Comparison of ENCODE assay signal across 14 cellular contexts in the genomic region with DNA sequence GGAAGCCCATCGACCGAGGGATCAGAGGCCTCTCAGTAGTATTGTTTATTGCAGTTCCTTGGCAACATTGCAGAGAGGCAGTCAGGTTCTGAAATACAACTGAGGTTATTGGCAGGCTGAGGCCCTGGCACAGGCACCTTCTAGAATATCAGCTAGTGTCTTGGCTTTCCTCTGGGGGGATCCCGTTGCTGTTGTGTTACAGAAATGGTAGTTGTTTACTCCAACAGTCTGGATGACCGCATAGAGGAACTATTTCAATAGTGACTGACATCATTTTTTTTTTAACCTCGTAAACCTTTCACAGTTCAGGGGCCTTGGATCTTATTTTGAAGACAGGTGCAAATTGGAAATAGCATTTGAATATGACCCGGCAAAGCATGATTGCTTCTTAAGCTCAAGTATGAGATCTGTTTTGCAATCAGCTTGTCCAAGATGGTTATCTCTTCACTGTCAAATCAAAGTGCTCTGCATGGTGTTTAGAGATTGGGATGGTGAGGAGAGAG.
DNase-seq lines count a peak whose midpoint lies in the region; ATAC-seq and TF ChIP-seq lines count a peak whose summit lies in the region.
"Had no signal": no experiment of that assay in that cellular context is flagged by ENCODE, and none has a peak within 500 bp of the region (broad histone marks: within the 10 kb centered on the region; RNA-seq: fewer than 3 reads in every experiment).

No MANE protein-coding gene starts in this region.

- no peaks in the 10 kb centered on the region for H3K27me3 Mint-ChIP-seq in activated T-helper 1 cell treated with anti-CD3 and anti-CD28 coated beads, Interleukin-12 subunit alpha, Interleukin-12 subunit beta, Interleukin-2, Interleukin-4 antibody, amounts not matched to agents 30 ng/mL and 10 ng/mL and 1 ng/mL, durations not matched to agents 14 hours and 24 hours and 36 hours (ENCODE audit: insufficient read depth)
- H3K27me3 Mint-ChIP-seq: B cell had no signal

- no peak for TF ChIP-seq CTCF in WERI-Rb-1 (IDR thresholded peaks at IDR 0.05; ENCODE audit: low read depth, low read length)
- no peak for TF ChIP-seq CTCF in parathyroid adenoma (IDR thresholded peaks at IDR 0.05)

- H3K36me3 ChIP-seq in WERI-Rb-1: peaks cover 44% of the 10 kb centered on the region
- H3K36me3 ChIP-seq in parathyroid adenoma (ENCODE audit: control insufficient read depth, insufficient read depth, low read length): no peaks in the 10 kb centered on the region

- H3K4me1 Mint-ChIP-seq in activated T-helper 1 cell treated with anti-CD3 and anti-CD28 coated beads, Interleukin-12 subunit alpha, Interleukin-12 subunit beta, Interleukin-2, Interleukin-4 antibody, amounts not matched to agents 30 ng/mL and 10 ng/mL and 1 ng/mL, durations not matched to agents 14 hours and 24 hours and 36 hours (ENCODE audit: low read depth): peaks cover 3% of the 10 kb centered on the region
- H3K4me1 Mint-ChIP-seq: B cell had no signal

- intact Hi-C loops in left cardiac atrium (cut with DNase I): no loop called here
- intact Hi-C loops in activated T-helper 1 cell treated with anti-CD3 and anti-CD28 coated beads, Interleukin-12 subunit alpha, Interleukin-12 subunit beta, Interleukin-2, Interleukin-4 antibody, amounts not matched to agents 30 ng/mL and 10 ng/mL and 1 ng/mL, durations not matched to agents 14 hours and 24 hours and 36 hours (cut with micrococcal nuclease): no loop called here

- DNase-seq in Ammon's horn (ENCODE audit: low spot score) (peak; percentile 66), WERI-Rb-1 (no peak), left cardiac atrium (peak; percentile 43), ureter (ENCODE audit: low spot score) (no peak), NCI-H446 (lab: John Stamatoyannopoulos, UW) (no peak)
- DNase-seq in activated T-helper 1 cell treated with anti-CD3 and anti-CD28 coated beads, Interleukin-12 subunit alpha, Interleukin-12 subunit beta, Interleukin-2, Interleukin-4 antibody, amounts not matched to agents 30 ng/mL and 10 ng/mL and 1 ng/mL, durations not matched to agents 14 hours and 24 hours and 36 hours (ENCODE audit: low spot score): no peak
- DNase-seq: activated CD4-positive, alpha-beta T cell treated with anti-CD3 and anti-CD28 coated beads, Interleukin-2, amount 50 U/mL, for 1 hour; NCI-H2107; SHP77 treated with DMSO at 0.1 percent for 48 hours; upper lobe of right lung had no signal

- H3K36me3 Mint-ChIP-seq in activated T-helper 1 cell treated with anti-CD3 and anti-CD28 coated beads, Interleukin-12 subunit alpha, Interleukin-12 subunit beta, Interleukin-2, Interleukin-4 antibody, amounts not matched to agents 30 ng/mL and 10 ng/mL and 1 ng/mL, durations not matched to agents 14 hours and 24 hours and 36 hours (ENCODE audit: low read depth): peaks cover 11% of the 10 kb centered on the region

- peaks cover 19% of the 10 kb centered on the region for H3K4me1 ChIP-seq in parathyroid adenoma

- H3K27me3 ChIP-seq in WERI-Rb-1 (ENCODE audit: insufficient read depth, low read depth, severe bottlenecking): no peaks in the 10 kb centered on the region
- H3K27me3 ChIP-seq in parathyroid adenoma (ENCODE audit: control insufficient read depth, insufficient read depth, low read length): no peaks in the 10 kb centered on the region
- H3K27me3 ChIP-seq: upper lobe of right lung had no signal

- H3K4me2 ChIP-seq in parathyroid adenoma (ENCODE audit: low read length): peak overlapping the region; percentile 43

- H3K9ac ChIP-seq in parathyroid adenoma: no peak overlapping the region

- H2AFZ ChIP-seq in parathyroid adenoma: peak overlapping the region; percentile 29

- H3K4me3 Mint-ChIP-seq in activated T-helper 1 cell treated with anti-CD3 and anti-CD28 coated beads, Interleukin-12 subunit alpha, Interleukin-12 subunit beta, Interleukin-2, Interleukin-4 antibody, amounts not matched to agents 30 ng/mL and 10 ng/mL and 1 ng/mL, durations not matched to agents 14 hours and 24 hours and 36 hours: no peak overlapping the region
- H3K4me3 Mint-ChIP-seq: B cell had no signal

- no peak overlapping the region for H3K27ac Mint-ChIP-seq in activated T-helper 1 cell treated with anti-CD3 and anti-CD28 coated beads, Interleukin-12 subunit alpha, Interleukin-12 subunit beta, Interleukin-2, Interleukin-4 antibody, amounts not matched to agents 30 ng/mL and 10 ng/mL and 1 ng/mL, durations not matched to agents 14 hours and 24 hours and 36 hours
- H3K27ac Mint-ChIP-seq: B cell had no signal

- H3K27ac ChIP-seq in WERI-Rb-1 (peak overlapping the region; percentile 41), parathyroid adenoma (peak overlapping the region; percentile 94)

- H3K4me3 ChIP-seq in WERI-Rb-1 (ENCODE audit: low read depth, low read length): no peak overlapping the region
- no peak overlapping the region for H3K4me3 ChIP-seq in parathyroid adenoma (ENCODE audit: low read depth, low read length)
- H3K4me3 ChIP-seq: upper lobe of right lung had no signal

- H3K9me3 Mint-ChIP-seq in activated T-helper 1 cell treated with anti-CD3 and anti-CD28 coated beads, Interleukin-12 subunit alpha, Interleukin-12 subunit beta, Interleukin-2, Interleukin-4 antibody, amounts not matched to agents 30 ng/mL and 10 ng/mL and 1 ng/mL, durations not matched to agents 14 hours and 24 hours and 36 hours: no peaks in the 10 kb centered on the region
- H3K9me3 Mint-ChIP-seq: activated naive CD4-positive, alpha-beta T cell treated with anti-CD3 and anti-CD28 coated beads, Interleukin-2, amount 50 U/mL, for 72 hours had no signal

- H3K79me2 ChIP-seq in parathyroid adenoma: no peaks in the 10 kb centered on the region

- ATAC-seq in left cardiac atrium (peak; percentile 66 to 75), HG03521 (IDR thresholded peaks at IDR 0.05; ENCODE audit: unreplicated experiment) (no peak)
- ATAC-seq: activated naive CD4-positive, alpha-beta T cell treated with anti-CD3 and anti-CD28 coated beads, Interleukin-2, amount 50 U/mL, for 72 hours; upper lobe of right lung had no signal

- H3K9me3 ChIP-seq in WERI-Rb-1 (ENCODE audit: severe bottlenecking) (no peaks in the 10 kb centered on the region), parathyroid adenoma (ENCODE audit: control insufficient read depth, low read length) (no peaks in the 10 kb centered on the region)
- H3K9me3 ChIP-seq: upper lobe of right lung had no signal

Comparison
In these comparisons a context has a peak if more than half of its experiments do, and no peak if none do; other contexts are left out.
1. DNase-seq: peak in Ammon's horn (single experiment) and left cardiac atrium (single experiment); none in WERI-Rb-1 (single experiment), ureter (single experiment), activated T-helper 1 cell treated with anti-CD3 and anti-CD28 coated beads, Interleukin-12 subunit alpha, Interleukin-12 subunit beta, Interleukin-2, Interleukin-4 antibody, amounts not matched to agents 30 ng/mL and 10 ng/mL and 1 ng/mL, durations not matched to agents 14 hours and 24 hours and 36 hours (single experiment) and NCI-H446 (0 of 2).